Comparison of ENCODE assay signal across 1 cellular context in genomic region chr7:101287032-101287431, GRCh38.
TF ChIP-seq lines count a peak whose summit lies in the region.

No MANE protein-coding gene starts in this region.

TF ChIP-seq in GM23338, 12 proteins besides CTCF, POLR2A, EP300 and RAD21 (continued from another document):
- TF ChIP-seq ZNF462 (CRISPR knock-in tag; IDR thresholded peaks at IDR 0.05) (no peak), JUNB (IDR thresholded peaks at IDR 0.05; ENCODE audit: unreplicated experiment) (no peak), CREB1 (CRISPR knock-in tag; IDR thresholded peaks at IDR 0.05; ENCODE audit: low read depth) (no peak), ZNF114 (CRISPR knock-in tag; IDR thresholded peaks at IDR 0.05) (no peak)
- TF ChIP-seq, protein P1, sequence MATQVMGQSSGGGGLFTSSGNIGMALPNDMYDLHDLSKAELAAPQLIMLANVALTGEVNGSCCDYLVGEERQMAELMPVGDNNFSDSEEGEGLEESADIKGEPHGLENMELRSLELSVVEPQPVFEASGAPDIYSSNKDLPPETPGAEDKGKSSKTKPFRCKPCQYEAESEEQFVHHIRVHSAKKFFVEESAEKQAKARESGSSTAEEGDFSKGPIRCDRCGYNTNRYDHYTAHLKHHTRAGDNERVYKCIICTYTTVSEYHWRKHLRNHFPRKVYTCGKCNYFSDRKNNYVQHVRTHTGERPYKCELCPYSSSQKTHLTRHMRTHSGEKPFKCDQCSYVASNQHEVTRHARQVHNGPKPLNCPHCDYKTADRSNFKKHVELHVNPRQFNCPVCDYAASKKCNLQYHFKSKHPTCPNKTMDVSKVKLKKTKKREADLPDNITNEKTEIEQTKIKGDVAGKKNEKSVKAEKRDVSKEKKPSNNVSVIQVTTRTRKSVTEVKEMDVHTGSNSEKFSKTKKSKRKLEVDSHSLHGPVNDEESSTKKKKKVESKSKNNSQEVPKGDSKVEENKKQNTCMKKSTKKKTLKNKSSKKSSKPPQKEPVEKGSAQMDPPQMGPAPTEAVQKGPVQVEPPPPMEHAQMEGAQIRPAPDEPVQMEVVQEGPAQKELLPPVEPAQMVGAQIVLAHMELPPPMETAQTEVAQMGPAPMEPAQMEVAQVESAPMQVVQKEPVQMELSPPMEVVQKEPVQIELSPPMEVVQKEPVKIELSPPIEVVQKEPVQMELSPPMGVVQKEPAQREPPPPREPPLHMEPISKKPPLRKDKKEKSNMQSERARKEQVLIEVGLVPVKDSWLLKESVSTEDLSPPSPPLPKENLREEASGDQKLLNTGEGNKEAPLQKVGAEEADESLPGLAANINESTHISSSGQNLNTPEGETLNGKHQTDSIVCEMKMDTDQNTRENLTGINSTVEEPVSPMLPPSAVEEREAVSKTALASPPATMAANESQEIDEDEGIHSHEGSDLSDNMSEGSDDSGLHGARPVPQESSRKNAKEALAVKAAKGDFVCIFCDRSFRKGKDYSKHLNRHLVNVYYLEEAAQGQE (IDR thresholded peaks at IDR 0.05; ENCODE audit: unreplicated experiment), result no peak
- TF ChIP-seq, protein P2, sequence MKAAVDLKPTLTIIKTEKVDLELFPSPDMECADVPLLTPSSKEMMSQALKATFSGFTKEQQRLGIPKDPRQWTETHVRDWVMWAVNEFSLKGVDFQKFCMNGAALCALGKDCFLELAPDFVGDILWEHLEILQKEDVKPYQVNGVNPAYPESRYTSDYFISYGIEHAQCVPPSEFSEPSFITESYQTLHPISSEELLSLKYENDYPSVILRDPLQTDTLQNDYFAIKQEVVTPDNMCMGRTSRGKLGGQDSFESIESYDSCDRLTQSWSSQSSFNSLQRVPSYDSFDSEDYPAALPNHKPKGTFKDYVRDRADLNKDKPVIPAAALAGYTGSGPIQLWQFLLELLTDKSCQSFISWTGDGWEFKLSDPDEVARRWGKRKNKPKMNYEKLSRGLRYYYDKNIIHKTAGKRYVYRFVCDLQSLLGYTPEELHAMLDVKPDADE (IDR thresholded peaks at IDR 0.05), result no peak
